9 cellular contexts compared by ENCODE assay signal in the genomic region with DNA sequence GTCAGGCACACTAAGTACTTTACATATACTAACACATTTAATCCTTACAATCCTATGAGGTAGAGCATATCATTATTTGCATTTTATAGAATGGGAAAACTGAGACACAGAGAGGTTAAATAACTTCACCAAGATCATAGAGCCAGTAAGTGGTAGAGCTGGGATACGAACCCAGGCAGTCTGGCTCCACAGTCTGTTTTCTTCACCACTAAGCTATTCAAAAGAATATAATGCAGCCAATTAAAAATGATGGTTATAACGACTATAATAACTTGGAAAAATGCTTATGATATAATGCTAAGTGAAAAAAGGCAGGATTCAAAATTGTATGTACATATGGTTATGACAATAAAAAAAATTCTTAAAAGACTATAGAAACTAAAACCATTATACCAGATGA.
"Had no signal": no experiment of that assay in that cellular context is flagged by ENCODE, and none has a peak within 500 bp of the region (broad histone marks: within the 10 kb centered on the region; RNA-seq: fewer than 3 reads in every experiment).

No MANE protein-coding gene starts in this region.

- H3K9me3 ChIP-seq: HAP-1 had no signal

- H3K9ac ChIP-seq: KMS-11 had no signal

- ATAC-seq: HCT116 had no signal

- FAIRE-seq: HTR-8/SVneo had no signal

- H3K4me2 ChIP-seq: KMS-11 had no signal

- DNase-seq: GOT3, H7, HFFc6, IMR-90, KBM-7 had no signal

- H3K4me1 ChIP-seq: HAP-1 had no signal

- H3K4me3 Mint-ChIP-seq: HFFc6 had no signal

- H3K4me3 ChIP-seq: HAP-1 had no signal

- H3K9me3 Mint-ChIP-seq: HFFc6 had no signal

- H3K27ac ChIP-seq: KMS-11 had no signal
